8 cellular contexts compared by ENCODE assay signal in genomic region chr19:38506723-38507550, GRCh38.
DNase-seq lines count a peak whose midpoint lies in the region; ATAC-seq and TF ChIP-seq lines count a peak whose summit lies in the region.

No MANE protein-coding gene starts in this region.

- in situ Hi-C loops in Caki2 (cut with HindIII; ENCODE audit: low pct_unique_long_range_greater_than_20kb, low sequenced_read_pairs): no loop called here

- RAD21 ChIA-PET in HCT116 (lab: Charles Lee; ENCODE audit: low non-redundant PET in 1 of 2, low total read pairs in 2 of 2, uncharacterized antibody in 2 of 2, unreplicated experiment in 2 of 2): interaction anchor here in 1 of 2 experiments (0.6 to 0.7 kb wide), 3 partner anchors 18 to 171 kb away, joined by 3 to 6 read pairs (median 3); no protein-coding TSS in a partner anchor

- no peak overlapping the region for H3K4me3 Mint-ChIP-seq in neural crest cell

- no peak for TF ChIP-seq CTCF in HCT116 (IDR thresholded peaks at IDR 0.05 in 2 of 3, conservative IDR thresholded peaks at IDR 0.05 in 1 of 3; ENCODE audit: borderline replicate concordance in 1 of 3, insufficient read depth in 1 of 3, low read depth in 2 of 3, low read length in 2 of 3)
- TF ChIP-seq CTCF in esophagus muscularis mucosa (IDR thresholded peaks at IDR 0.05): no peak
- no peak for TF ChIP-seq CTCF in neural crest cell (conservative IDR thresholded peaks at IDR 0.05)

- H3K27me3 ChIP-seq in HCT116 (ENCODE audit: insufficient read depth, low read length): no peaks in the 10 kb centered on the region
- H3K27me3 ChIP-seq in esophagus muscularis mucosa: peaks cover 0 to 28% (median 0%) of the 10 kb centered on the region in 4 donors
- no peaks in the 10 kb centered on the region for H3K27me3 ChIP-seq in aorta (ENCODE audit: control insufficient read depth in 1 of 2, insufficient read depth in 2 of 2, low read length in 1 of 2)

- H3K36me3 Mint-ChIP-seq in neural crest cell (ENCODE audit: low read depth): no peaks in the 10 kb centered on the region

- peaks cover 3% of the 10 kb centered on the region for H3K9me3 Mint-ChIP-seq in neural crest cell

- H3K79me2 ChIP-seq in HCT116 (ENCODE audit: insufficient read depth, low read length): no peaks in the 10 kb centered on the region

- H3K9me3 ChIP-seq in HCT116 (ENCODE audit: control insufficient read depth in 1 of 2, insufficient read depth in 1 of 2, low read depth in 1 of 2, low read length in 2 of 2): no peaks in the 10 kb centered on the region
- no peaks in the 10 kb centered on the region for H3K9me3 ChIP-seq in esophagus muscularis mucosa
- H3K9me3 ChIP-seq in aorta (ENCODE audit: control insufficient read depth, low read length): no peaks in the 10 kb centered on the region

- H3K27ac Mint-ChIP-seq in neural crest cell (ENCODE audit: unreplicated experiment): no peak overlapping the region

- H3K36me3 ChIP-seq in HCT116 (ENCODE audit: control insufficient read depth in 1 of 2, insufficient read depth in 2 of 2, low read length in 2 of 2) (no peaks in the 10 kb centered on the region), esophagus muscularis mucosa (no peaks in the 10 kb centered on the region), aorta (ENCODE audit: control insufficient read depth in 1 of 2, insufficient read depth in 2 of 2, low read length in 1 of 2) (no peaks in the 10 kb centered on the region)

- H3K27me3 Mint-ChIP-seq in neural crest cell (ENCODE audit: low read depth): no peaks in the 10 kb centered on the region

- H3K4me2 ChIP-seq in HCT116 (ENCODE audit: low read length): peak overlapping the region; percentile 70

- TF ChIP-seq POLR2A in HCT116 (IDR thresholded peaks at IDR 0.05; ENCODE audit: borderline replicate concordance, extremely low read depth, insufficient read depth, insufficient read length) (peak; percentile 41), esophagus muscularis mucosa (IDR thresholded peaks at IDR 0.05; ENCODE audit: low read depth) (no peak)

- no peaks in the 10 kb centered on the region for H4K20me1 ChIP-seq in HCT116 (ENCODE audit: insufficient read depth)

- DNase-seq in Caki2 (ENCODE audit: low read depth) (peak; percentile 100), HCT116 (ENCODE audit: low read depth, low spot score) (peak; percentile 95), NCI-H526 treated with DMSO at 0.1 percent for 48 hours (lab: John Stamatoyannopoulos, UW) (peak; percentile 89), esophagus muscularis mucosa (ENCODE audit: extremely low spot score) (peak; percentile 92), neural crest cell (ENCODE audit: low read depth, low spot score) (peak; percentile 48), aorta (peak; percentile 67 to 89)
- DNase-seq in activated CD4-positive, alpha-beta T cell treated with anti-CD3 and anti-CD28 coated beads, Interleukin-2, amount 50 U/mL, for 4 hours: peak; percentile 80 to 81

- H3K4me3 ChIP-seq in HCT116 (replicated peaks in 1 of 2; ENCODE audit: low read depth in 1 of 2, low read length in 2 of 2): peak overlapping the region; percentile 8 to 32; a peak in 3 of 4 replicates
- H3K4me3 ChIP-seq in esophagus muscularis mucosa: no peak overlapping the region
- no peak overlapping the region for H3K4me3 ChIP-seq in aorta (ENCODE audit: low read length in 2 of 2)

- H3K9ac ChIP-seq in HCT116 (ENCODE audit: low read length): peak overlapping the region; percentile 29

- ATAC-seq in HCT116 (peak; percentile 90), aorta (ENCODE audit: low FRiP score) (peak; percentile 86), HG03045 (IDR thresholded peaks at IDR 0.05; ENCODE audit: unreplicated experiment) (no peak)

- H3K4me1 ChIP-seq in HCT116 (ENCODE audit: control insufficient read depth in 1 of 2, insufficient read depth in 2 of 2, low read length in 2 of 2) (peaks cover 9 to 14% of the 10 kb centered on the region in 2 experiments), esophagus muscularis mucosa (peaks cover 0 to 10% (median 0%) of the 10 kb centered on the region in 4 donors), aorta (ENCODE audit: control insufficient read depth in 1 of 2, insufficient read depth in 2 of 2, low read length in 2 of 2) (no peaks in the 10 kb centered on the region)

- no peaks in the 10 kb centered on the region for H3K4me1 Mint-ChIP-seq in neural crest cell

- H3K27ac ChIP-seq in HCT116 (ENCODE audit: low read depth, low read length): peak overlapping the region; percentile 37; the same call in 1 of the 2 replicates
- no peak overlapping the region for H3K27ac ChIP-seq in esophagus muscularis mucosa (replicated peaks in 1 of 4)
- no peak overlapping the region for H3K27ac ChIP-seq in aorta (ENCODE audit: low read depth in 1 of 2, low read length in 2 of 2)

- no peak for TF ChIP-seq EP300 in esophagus muscularis mucosa (IDR thresholded peaks at IDR 0.05)

- no peak overlapping the region for H2AFZ ChIP-seq in HCT116 (ENCODE audit: low read depth, low read length, poor library complexity, severe bottlenecking)

- no TSS peak for BruUV-seq in HCT116 (replicated peaks; lab: Mats Ljungman, UMichigan)

- TF ChIP-seq RAD21 in HCT116 (IDR thresholded peaks at IDR 0.05; ENCODE audit: low read depth): no peak

- no peaks in the 10 kb centered on the region for H3K9me2 ChIP-seq in HCT116 (ENCODE audit: insufficient read depth)

- POLR2A ChIA-PET in HCT116 (lab: Charles Lee): interaction anchor here (0.6 to 1.5 kb wide), 5 partner anchors 9 to 446 kb away, joined by 3 to 4 read pairs (median 3); no protein-coding TSS in a partner anchor

- intact Hi-C loops in HCT116 (cut with micrococcal nuclease) (no loop called here), esophagus muscularis mucosa (cut with DNase I) (no loop called here), aorta (cut with DNase I) (no loop called here)

- WGBS in esophagus muscularis mucosa: 42% methylated on average over 35 of the region's 35 CpGs
- 24 to 38% methylated on average over 35 of the region's 35 CpGs for WGBS in aorta, 2 donors

- CTCF ChIA-PET in HCT116 (lab: Charles Lee): interaction anchor here (1.0 to 1.7 kb wide), 5 partner anchors 9 to 422 kb away, joined by 3 to 10 read pairs (median 4); partner anchors contain the start of gene FAM98C

TF ChIP-seq in HCT116, 20 proteins besides CTCF, POLR2A, EP300 and RAD21:
- TF ChIP-seq MAX (IDR thresholded peaks at IDR 0.05) (peak; percentile 86), POLR2AphosphoS5 (IDR thresholded peaks at IDR 0.05; ENCODE audit: low read depth, low read length) (peak; percentile 55; the same call in 1 of the 2 replicates), EZH2 (IDR thresholded peaks at IDR 0.05) (no peak), YY1 (IDR thresholded peaks at IDR 0.05; ENCODE audit: extremely low read depth, insufficient replicate concordance, low read depth, low read length) (no peak), SIN3A (IDR thresholded peaks at IDR 0.05; ENCODE audit: low read depth) (no peak)
TF ChIP-seq in HCT116: peak in this region for 2.

Comparison
In these comparisons a context has a peak if more than half of its experiments do, and no peak if none do; other contexts are left out.
1. DNase-seq: peak in every context shown above with its lines; median percentile 100 in Caki2; 95 in HCT116; 92 in esophagus muscularis mucosa; 89 in NCI-H526 treated with DMSO at 0.1 percent for 48 hours; 80 in activated CD4-positive, alpha-beta T cell treated with anti-CD3 and anti-CD28 coated beads, Interleukin-2, amount 50 U/mL, for 4 hours; 78 in aorta; 48 in neural crest cell.
2. H3K4me3 ChIP-seq: peak in HCT116 (2 of 2); none in esophagus muscularis mucosa (0 of 4) and aorta (0 of 2).